ENCODE assay signal across 23 cellular contexts in genomic region chr17:73652886-73653480, GRCh38. TPM values are rescaled to one million over a fixed set of nuclear protein-coding genes. Genes with fewer than 3 reads are reported as not detected.
"Had no signal": no experiment of that assay in that cellular context is flagged by ENCODE, and none has a peak within 500 bp of the region (broad histone marks: within the 10 kb centered on the region; RNA-seq: fewer than 3 reads in every experiment).

No MANE protein-coding gene starts in this region.

- DNase-seq: activated B cell treated with CpG ODN at 0.5 μM for 24 hours; activated CD4-positive, alpha-beta T cell treated with anti-CD3 and anti-CD28 coated beads for 1 hour; activated CD4-positive, alpha-beta T cell treated with anti-CD3 and anti-CD28 coated beads, Interleukin-2, amount 10 ng/mL, durations not matched to agents 24 days and 14 days; activated CD4-positive, alpha-beta T cell treated with anti-CD3 and anti-CD28 coated beads, Interleukin-2, amount 50 U/mL, for 48 hours; activated CD8-positive, alpha-beta memory T cell treated with anti-CD3 and anti-CD28 coated beads, Interleukin-2, amount 10 ng/mL, durations not matched to agents 7 days and 5 days; activated effector memory CD4-positive, alpha-beta T cell treated with anti-CD3 and anti-CD28 coated beads, Interleukin-2, amount 50 U/mL, for 16 hours; activated naive CD4-positive, alpha-beta T cell treated with Interleukin-2 at 50 U/mL for 16 hours; activated T-cell treated with anti-CD3 and anti-CD28 coated beads, Interleukin-2, amount 50 U/mL, for 4 hours; amygdala; NCI-H1092; NCI-H1417; NCI-H2029; NCI-H2107; NCI-H524; PC-3; SHP77 treated with DMSO at 0.1 percent for 48 hours; T-helper 9 cell had no signal

- H3K4me3 Mint-ChIP-seq: activated B cell treated with CpG ODN at 0.5 μM for 24 hours; activated CD4-positive, alpha-beta T cell treated with anti-CD3 and anti-CD28 coated beads, Interleukin-2, amount 10 ng/mL, durations not matched to agents 24 days and 14 days; activated CD8-positive, alpha-beta memory T cell treated with anti-CD3 and anti-CD28 coated beads, Interleukin-2, amount 10 ng/mL, durations not matched to agents 7 days and 5 days; activated naive CD8-positive, alpha-beta T cell; activated T-cell treated with anti-CD3 and anti-CD28 coated beads, Interleukin-2, amount 50 U/mL, for 4 hours; brain; central memory CD8-positive, alpha-beta T cell; T-helper 1 cell treated with Interleukin-12 subunit alpha and Interleukin-12 subunit beta and Interleukin-4 antibody, amounts not matched to agents 30 μg/mL and 1 μg/mL, for 36 hours had no signal

- H3K27ac Mint-ChIP-seq: activated B cell treated with CpG ODN at 0.5 μM for 24 hours; activated CD4-positive, alpha-beta T cell treated with anti-CD3 and anti-CD28 coated beads, Interleukin-2, amount 10 ng/mL, durations not matched to agents 24 days and 14 days; activated CD8-positive, alpha-beta memory T cell treated with anti-CD3 and anti-CD28 coated beads, Interleukin-2, amount 10 ng/mL, durations not matched to agents 7 days and 5 days; activated naive CD8-positive, alpha-beta T cell; brain; T-helper 1 cell treated with Interleukin-12 subunit alpha and Interleukin-12 subunit beta and Interleukin-4 antibody, amounts not matched to agents 30 μg/mL and 1 μg/mL, for 36 hours had no signal

- H3K27ac ChIP-seq: KMS-11 had no signal

- H3K27me3 Mint-ChIP-seq: activated naive CD8-positive, alpha-beta T cell had no signal

- H3K4me1 Mint-ChIP-seq: central memory CD8-positive, alpha-beta T cell had no signal

- ATAC-seq: activated CD8-positive, alpha-beta memory T cell treated with anti-CD3 and anti-CD28 coated beads, Interleukin-2, amount 10 ng/mL, durations not matched to agents 7 days and 5 days; activated T-cell treated with anti-CD3 and anti-CD28 coated beads, Interleukin-2, amount 50 U/mL, for 4 hours; PC-3 had no signal

RNA-seq across cellular contexts. Expression of gene SDK2, which starts 8.7 kb away (rescaled TPM):
- total RNA-seq: MCF 10A had no signal
